15 cellular contexts compared by ENCODE assay signal in the genomic region with DNA sequence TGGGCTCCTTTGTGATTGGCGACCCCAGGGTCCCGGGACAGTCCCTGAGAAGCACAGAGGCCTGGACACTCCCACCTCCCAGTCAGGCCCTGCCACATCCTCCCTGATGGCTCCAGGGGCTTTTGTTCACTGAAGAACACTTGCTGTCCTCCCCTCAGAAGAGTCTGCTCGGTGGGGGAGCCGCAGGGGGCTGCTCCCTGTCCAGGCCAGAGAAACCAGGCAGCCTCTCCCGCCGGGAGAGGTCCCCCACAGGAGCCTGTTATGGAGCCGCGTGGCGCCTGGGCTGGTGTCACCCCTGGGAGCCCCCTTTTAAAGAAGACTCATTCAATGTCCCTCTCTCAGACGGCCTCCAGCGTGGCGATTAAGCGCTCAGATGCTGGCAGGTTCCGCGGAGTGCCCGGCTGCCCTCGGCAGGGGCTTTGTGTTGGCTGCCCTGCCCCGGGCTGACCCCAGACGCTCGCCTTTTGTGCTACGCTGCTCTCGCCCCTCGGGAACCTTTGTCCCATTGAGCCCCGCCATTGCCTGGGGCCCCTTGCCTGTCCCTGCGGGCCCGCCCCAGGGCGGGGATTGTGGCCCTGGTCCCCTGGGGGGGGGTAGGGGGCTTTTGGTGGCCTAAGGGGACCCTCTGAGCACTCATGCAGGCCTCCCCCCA. TPM values are rescaled to one million over a fixed set of nuclear protein-coding genes. Genes with fewer than 3 reads are reported as not detected.
DNase-seq lines count a peak whose midpoint lies in the region; ATAC-seq and TF ChIP-seq lines count a peak whose summit lies in the region.
"Had no signal": no experiment of that assay in that cellular context is flagged by ENCODE, and none has a peak within 500 bp of the region (broad histone marks: within the 10 kb centered on the region; RNA-seq: fewer than 3 reads in every experiment).

No MANE protein-coding gene starts in this region.

- H3K27me3 ChIP-seq in subcutaneous abdominal adipose tissue (ENCODE audit: control insufficient read depth in 5 of 5, insufficient read depth in 4 of 5, low read length in 5 of 5): no peaks in the 10 kb centered on the region
- H3K27me3 ChIP-seq: brain microvascular endothelial cell had no signal

- peak overlapping the region in 1 of 2 donors; percentile 37 for H3K4me3 Mint-ChIP-seq in effector memory CD8-positive, alpha-beta T cell
- H3K4me3 Mint-ChIP-seq: B cell had no signal

- no peaks in the 10 kb centered on the region for H3K27me3 Mint-ChIP-seq in effector memory CD8-positive, alpha-beta T cell
- H3K27me3 Mint-ChIP-seq: B cell had no signal

- POLR2A ChIA-PET in HEK293 (lab: Yijun Ruan, JAX): no interaction called here

- H3K36me3 Mint-ChIP-seq in effector memory CD8-positive, alpha-beta T cell (ENCODE audit: insufficient read depth): peaks cover 99% of the 10 kb centered on the region

- H3K4me1 ChIP-seq in HEK293 (ENCODE audit: control insufficient read depth, insufficient read depth, low read length): peaks cover 18% of the 10 kb centered on the region
- H3K4me1 ChIP-seq in mesodermal cell (ENCODE audit: control insufficient read depth, insufficient read depth, low read length, poor library complexity, severe bottlenecking): peaks cover 41% of the 10 kb centered on the region
- H3K4me1 ChIP-seq in subcutaneous abdominal adipose tissue (ENCODE audit: control insufficient read depth in 5 of 5, insufficient read depth in 5 of 5, low read length in 5 of 5): peaks cover 15 to 100% (median 96%) of the 10 kb centered on the region in 5 donors

- WGBS in mesodermal cell (ENCODE audit: insufficient coverage in 2 of 2), 2 experiments: 72 to 75% methylated on average over 19 to 22 of the region's 27 CpGs

- H3K27ac ChIP-seq in HEK293 (ENCODE audit: extremely low read depth, low read depth, low read length) (no peak overlapping the region), mesodermal cell (ENCODE audit: low read depth, low read length, severe bottlenecking) (peak overlapping the region; percentile 79), subcutaneous abdominal adipose tissue (ENCODE audit: low read depth, low read length) (peak overlapping the region; percentile 73)

- peak; percentile 4 for ATAC-seq in effector memory CD8-positive, alpha-beta T cell (replicated peaks)
- ATAC-seq in GM19397 (IDR thresholded peaks at IDR 0.05; ENCODE audit: unreplicated experiment): no peak

- H3K36me3 ChIP-seq in HEK293 (ENCODE audit: control insufficient read depth in 2 of 2, insufficient read depth in 1 of 2, low read length in 2 of 2): peaks cover 0 to 16% of the 10 kb centered on the region in 2 experiments; a peak in 1 of 3 replicates
- peaks cover 42% of the 10 kb centered on the region for H3K36me3 ChIP-seq in mesodermal cell (ENCODE audit: control insufficient read depth, insufficient read depth, low read length)
- peaks cover 0 to 3% (median 0%) of the 10 kb centered on the region in 5 donors for H3K36me3 ChIP-seq in subcutaneous abdominal adipose tissue (ENCODE audit: control insufficient read depth in 5 of 5, insufficient read depth in 5 of 5, low read length in 5 of 5)
- H3K36me3 ChIP-seq: brain microvascular endothelial cell had no signal

- no peak overlapping the region for H3K4me3 ChIP-seq in HEK293 (ENCODE audit: low read depth, low read length)
- H3K4me3 ChIP-seq in mesodermal cell (ENCODE audit: extremely low read depth, insufficient read depth, low read length, poor library complexity, severe bottlenecking): no peak overlapping the region
- H3K4me3 ChIP-seq in subcutaneous abdominal adipose tissue (ENCODE audit: low read depth in 1 of 5, low read length in 5 of 5): no peak overlapping the region

- peak overlapping the region in 1 of 2 donors; percentile 95 for H3K27ac Mint-ChIP-seq in effector memory CD8-positive, alpha-beta T cell
- H3K27ac Mint-ChIP-seq: B cell had no signal

- peak overlapping the region in 1 of 5 donors; percentile 28 for H3K9ac ChIP-seq in subcutaneous abdominal adipose tissue (ENCODE audit: low read length in 5 of 5)

- H3K9me3 ChIP-seq in HEK293 (ENCODE audit: control insufficient read depth, insufficient read depth, low read depth, low read length) (no peaks in the 10 kb centered on the region), mesodermal cell (ENCODE audit: control insufficient read depth, low read length) (no peaks in the 10 kb centered on the region), subcutaneous abdominal adipose tissue (ENCODE audit: control insufficient read depth in 5 of 5, low read length in 5 of 5) (no peaks in the 10 kb centered on the region)

- peaks cover 23 to 44% of the 10 kb centered on the region in 2 donors for H3K4me1 Mint-ChIP-seq in effector memory CD8-positive, alpha-beta T cell (ENCODE audit: low read depth in 2 of 2)

- no peaks in the 10 kb centered on the region for H3K9me3 Mint-ChIP-seq in effector memory CD8-positive, alpha-beta T cell
- H3K9me3 Mint-ChIP-seq: nephron had no signal

- CTCF ChIA-PET in HEK293 (lab: Yijun Ruan, JAX): no interaction called here

- no peak for TF ChIP-seq CTCF in HEK293 (tag by site-specific recombination; IDR thresholded peaks at IDR 0.05)

- no peak for DNase-seq in effector memory CD8-positive, alpha-beta T cell
- DNase-seq in EL (no peak), DMS 273 (lab: John Stamatoyannopoulos, UW; ENCODE audit: unreplicated experiment) (no peak), NCI-H226 (no peak)
- DNase-seq: activated CD8-positive, alpha-beta memory T cell treated with anti-CD3 and anti-CD28 coated beads for 24 hours; activated gamma-delta T cell; brain microvascular endothelial cell; DND-41; kidney glomerular epithelial cell had no signal

TF ChIP-seq in HEK293, 187 proteins besides CTCF, POLR2A, EP300 and RAD21:
- TF ChIP-seq, protein P1, sequence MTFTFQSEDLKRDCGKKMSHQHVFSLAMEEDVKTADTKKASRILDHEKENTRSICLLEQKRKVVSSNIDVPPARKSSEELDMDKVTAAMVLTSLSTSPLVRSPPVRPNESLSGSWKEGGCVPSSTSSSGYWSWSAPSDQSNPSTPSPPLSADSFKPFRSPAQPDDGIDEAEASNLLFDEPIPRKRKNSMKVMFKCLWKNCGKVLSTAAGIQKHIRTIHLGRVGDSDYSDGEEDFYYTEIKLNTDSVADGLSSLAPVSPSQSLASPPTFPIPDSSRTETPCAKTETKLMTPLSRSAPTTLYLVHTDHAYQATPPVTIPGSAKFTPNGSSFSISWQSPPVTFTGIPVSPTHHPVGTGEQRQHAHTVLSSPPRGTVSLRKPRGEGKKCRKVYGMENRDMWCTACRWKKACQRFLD (tag by site-specific recombination; IDR thresholded peaks at IDR 0.05): no peak
- TF ChIP-seq ZNF600 (tag by site-specific recombination; IDR thresholded peaks at IDR 0.05) (peak; percentile 41; the same call in 1 of the 2 replicates), GLIS1 (tag by site-specific recombination; IDR thresholded peaks at IDR 0.05) (peak; percentile 96), ZNF548 (tag by site-specific recombination; IDR thresholded peaks at IDR 0.05) (no peak), ZNF324 (tag by site-specific recombination; IDR thresholded peaks at IDR 0.05) (no peak), SETDB1 (IDR thresholded peaks at IDR 0.05; ENCODE audit: insufficient read length, low read length) (no peak), IKZF3 (tag by site-specific recombination; IDR thresholded peaks at IDR 0.05) (0 out of 2 replicates have a peak, but pooled peaks have one; percentile 17), ZBTB8A (tag by site-specific recombination; IDR thresholded peaks at IDR 0.05) (0 out of 2 replicates have a peak, but pooled peaks have one; percentile 15), GLIS2 (tag by site-specific recombination; IDR thresholded peaks at IDR 0.05) (peak; percentile 58; the same call in 1 of the 2 replicates), PATZ1 (tag by site-specific recombination; IDR thresholded peaks at IDR 0.05) (0 out of 2 replicates have a peak, but pooled peaks have one; percentile 20), ZNF473 (tag by site-specific recombination; IDR thresholded peaks at IDR 0.05) (no peak), ZBTB6 (tag by site-specific recombination; IDR thresholded peaks at IDR 0.05) (peak; percentile 41; the same call in 1 of the 2 replicates), ZNF514 (tag by site-specific recombination; IDR thresholded peaks at IDR 0.05) (no peak), ZIC2 (tag by site-specific recombination; IDR thresholded peaks at IDR 0.05) (peak; percentile 91), ZNF837 (tag by site-specific recombination; IDR thresholded peaks at IDR 0.05) (no peak)

RNA-seq across cellular contexts. Expression of gene SKI, which starts 43.1 kb away (rescaled TPM):
- 38.8 TPM for polyA plus RNA-seq in mesodermal cell (2013, experiment 1 of 2)
- 30.8 TPM for polyA plus RNA-seq in mesodermal cell (2013, experiment 2 of 2)
